ENCODE assay signal across 12 cellular contexts in the genomic region with DNA sequence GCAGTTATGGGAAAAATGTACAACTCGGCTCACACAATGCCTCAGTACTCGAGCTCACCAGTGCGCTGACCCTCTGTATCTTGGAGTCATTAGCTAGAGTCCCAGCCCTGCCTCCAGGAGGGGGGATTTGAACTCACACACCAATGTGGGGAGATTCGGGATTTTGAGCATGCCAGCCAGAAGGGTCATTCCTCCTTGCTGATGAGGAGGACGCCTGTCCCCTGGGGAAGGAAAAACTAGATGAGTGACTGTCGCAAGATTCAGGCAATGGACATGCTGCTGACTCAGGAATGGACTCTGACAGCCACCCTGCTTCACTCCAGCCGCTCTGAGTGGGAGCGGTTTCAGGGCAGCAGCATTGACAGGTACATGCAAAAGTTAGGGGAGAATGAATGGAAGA. TPM values are rescaled to one million over a fixed set of nuclear protein-coding genes. Genes with fewer than 3 reads are reported as not detected.
"Had no signal": no experiment of that assay in that cellular context is flagged by ENCODE, and none has a peak within 500 bp of the region (broad histone marks: within the 10 kb centered on the region; RNA-seq: fewer than 3 reads in every experiment).

No MANE protein-coding gene starts in this region.

- DNase-seq: activated CD4-positive, alpha-beta T cell treated with anti-CD3 and anti-CD28 coated beads, Interleukin-2, amount 10 ng/mL, durations not matched to agents 7 days and 5 days; activated CD8-positive, alpha-beta memory T cell treated with anti-CD3 and anti-CD28 coated beads for 24 hours; activated naive CD4-positive, alpha-beta T cell treated with anti-CD3 and anti-CD28 coated beads, Interleukin-2, amount 50 U/mL, for 16 hours; activated T-cell treated with anti-CD3 and anti-CD28 coated beads for 4 hours; adrenal gland; cerebellar nuclear complex; stimulated activated CD4-positive, alpha-beta T cell treated with anti-CD3 and anti-CD28 coated beads, Interleukin-2, amount 100 ng/mL, for 48 hours; stimulated activated CD8-positive, alpha-beta memory T cell treated with anti-CD3 and anti-CD28 coated beads, Interleukin-4, amount 100 ng/mL, for 48 hours; T-cell; testis had no signal

- H3K4me1 ChIP-seq: testis had no signal

- H3K27ac ChIP-seq: adrenal gland, testis had no signal

- ATAC-seq: natural killer cell treated with Interleukin-12 subunit alpha and Interleukin-12 subunit beta and Interleukin-15 and Interleukin-18, amount 100 ng/mL, for 72 hours; T-cell had no signal

- H3K27me3 ChIP-seq: adrenal gland, testis had no signal

- H3K4me3 ChIP-seq: adrenal gland, testis had no signal

- H3K9me3 ChIP-seq: adrenal gland, testis had no signal

- H3K36me3 ChIP-seq: adrenal gland had no signal

RNA-seq across cellular contexts. Expression of a gene that starts 20.6 kb away (rescaled TPM):
- total RNA-seq: activated CD4-positive, alpha-beta T cell treated with anti-CD3 and anti-CD28 coated beads, Interleukin-2, amount 10 ng/mL, durations not matched to agents 7 days and 5 days; activated T-helper 2 cell treated with anti-CD3 and anti-CD28 coated beads, Interferon-gamma antibody, Interleukin-2, Interleukin-4, amounts not matched to agents 10 μg/mL and 5 μg/mL and 100 μg/mL, durations not matched to agents 14 hours and 24 hours and 36 hours; natural killer cell treated with Interleukin-12 subunit alpha and Interleukin-12 subunit beta and Interleukin-15 and Interleukin-18, amount 100 ng/mL, for 72 hours had no signal
